ENCODE assay signal across 1 cellular context in genomic region chr16:11851301-11852091, GRCh38.
TF ChIP-seq lines count a peak whose summit lies in the region.

Gene RSL1D1, minus strand, starts transcription at chr16:11851542. Its CDS starts 30 bp downstream, at chr16:11851512.

TF ChIP-seq in K562, 482 proteins besides CTCF, POLR2A, EP300 and RAD21 (continued from another document and continues in another):
- TF ChIP-seq, protein P1, sequence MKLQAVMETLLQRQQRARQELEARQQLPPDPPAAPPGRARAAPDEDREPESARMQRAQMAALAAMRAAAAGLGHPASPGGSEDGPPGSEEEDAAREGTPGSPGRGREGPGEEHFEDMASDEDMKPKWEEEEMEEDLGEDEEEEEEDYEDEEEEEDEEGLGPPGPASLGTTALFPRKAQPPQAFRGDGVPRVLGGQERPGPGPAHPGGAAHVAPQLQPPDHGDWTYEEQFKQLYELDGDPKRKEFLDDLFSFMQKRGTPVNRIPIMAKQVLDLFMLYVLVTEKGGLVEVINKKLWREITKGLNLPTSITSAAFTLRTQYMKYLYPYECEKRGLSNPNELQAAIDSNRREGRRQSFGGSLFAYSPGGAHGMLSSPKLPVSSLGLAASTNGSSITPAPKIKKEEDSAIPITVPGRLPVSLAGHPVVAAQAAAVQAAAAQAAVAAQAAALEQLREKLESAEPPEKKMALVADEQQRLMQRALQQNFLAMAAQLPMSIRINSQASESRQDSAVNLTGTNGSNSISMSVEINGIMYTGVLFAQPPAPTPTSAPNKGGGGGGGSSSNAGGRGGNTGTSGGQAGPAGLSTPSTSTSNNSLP (IDR thresholded peaks at IDR 0.05; ENCODE audit: borderline replicate concordance, low read depth, low read length): no peak
- TF ChIP-seq RBM15 (IDR thresholded peaks at IDR 0.05; ENCODE audit: insufficient read depth, low read length) (no peak), ARID1B (IDR thresholded peaks at IDR 0.05) (no peak), KAT2B (IDR thresholded peaks at IDR 0.05; ENCODE audit: low read depth, low read length) (no peak), NEUROD1 (IDR thresholded peaks at IDR 0.05; ENCODE audit: borderline replicate concordance, low read depth, low read length, partially characterized antibody) (peak; percentile 84), ZNF3 (CRISPR knock-in tag; IDR thresholded peaks at IDR 0.05) (no peak), ZBTB8A (IDR thresholded peaks at IDR 0.05; ENCODE audit: partially characterized antibody) (no peak), ZNF395 (CRISPR knock-in tag; IDR thresholded peaks at IDR 0.05) (no peak; the same call in 1 of the 2 replicates), MXD1 (CRISPR knock-in tag; IDR thresholded peaks at IDR 0.05; ENCODE audit: borderline replicate concordance, poor library complexity, severe bottlenecking) (peak; percentile 69), LARP7 (IDR thresholded peaks at IDR 0.05) (no peak), KLF10 (CRISPR knock-in tag; IDR thresholded peaks at IDR 0.05) (no peak), TFAP4 (CRISPR knock-in tag; IDR thresholded peaks at IDR 0.05; ENCODE audit: borderline replicate concordance) (peak; percentile 90), ZNF584 (CRISPR knock-in tag; IDR thresholded peaks at IDR 0.05; ENCODE audit: low read depth) (no peak), HSF4 (CRISPR knock-in tag; IDR thresholded peaks at IDR 0.05; ENCODE audit: borderline replicate concordance) (no peak), POLR2H (tag; IDR thresholded peaks at IDR 0.05; ENCODE audit: low read depth) (peak; percentile 72; the same call in 1 of the 2 replicates), ZNF274 (IDR thresholded peaks at IDR 0.05; ENCODE audit: borderline replicate concordance, low read depth, low read length) (no peak), NR2C1 (IDR thresholded peaks at IDR 0.05) (no peak), NR2C1 (tag; IDR thresholded peaks at IDR 0.05) (no peak), GATAD2A (IDR thresholded peaks at IDR 0.05) (no peak), THRAP3 (IDR thresholded peaks at IDR 0.05; ENCODE audit: borderline replicate concordance) (no peak), ZKSCAN1 (IDR thresholded peaks at IDR 0.05; ENCODE audit: low read depth, low read length) (no peak), MTA3 (IDR thresholded peaks at IDR 0.05; ENCODE audit: borderline replicate concordance) (no peak; the same call in 1 of the 2 replicates), ZNF589 (CRISPR knock-in tag; IDR thresholded peaks at IDR 0.05; ENCODE audit: low read depth) (no peak), MTA2 (IDR thresholded peaks at IDR 0.05; ENCODE audit: low read depth) (no peak), CBX8 (IDR thresholded peaks at IDR 0.05; ENCODE audit: borderline replicate concordance, extremely low read depth, low read depth, low read length, poor library complexity, severe bottlenecking) (no peak), ZFX (CRISPR knock-in tag; IDR thresholded peaks at IDR 0.05) (peak; percentile 86), USF2 (CRISPR knock-in tag; IDR thresholded peaks at IDR 0.05) (no peak), HNRNPH1 (optimal IDR thresholded peaks at IDR 0.05; ENCODE audit: low read depth, low read length) (no peak), KAT7 (CRISPR knock-in tag; IDR thresholded peaks at IDR 0.05; ENCODE audit: borderline replicate concordance) (no peak; the same call in 1 of the 2 replicates), RCOR1 (IDR thresholded peaks at IDR 0.05; ENCODE audit: borderline replicate concordance in 1 of 2, low read depth in 2 of 2, low read length in 2 of 2) (0 out of 4 replicates have a peak, but pooled peaks have one; percentile 12 to 24), CBX3 (IDR thresholded peaks at IDR 0.05; ENCODE audit: borderline replicate concordance in 1 of 2, low read length in 2 of 2) (no peak)
- TF ChIP-seq, protein P2, sequence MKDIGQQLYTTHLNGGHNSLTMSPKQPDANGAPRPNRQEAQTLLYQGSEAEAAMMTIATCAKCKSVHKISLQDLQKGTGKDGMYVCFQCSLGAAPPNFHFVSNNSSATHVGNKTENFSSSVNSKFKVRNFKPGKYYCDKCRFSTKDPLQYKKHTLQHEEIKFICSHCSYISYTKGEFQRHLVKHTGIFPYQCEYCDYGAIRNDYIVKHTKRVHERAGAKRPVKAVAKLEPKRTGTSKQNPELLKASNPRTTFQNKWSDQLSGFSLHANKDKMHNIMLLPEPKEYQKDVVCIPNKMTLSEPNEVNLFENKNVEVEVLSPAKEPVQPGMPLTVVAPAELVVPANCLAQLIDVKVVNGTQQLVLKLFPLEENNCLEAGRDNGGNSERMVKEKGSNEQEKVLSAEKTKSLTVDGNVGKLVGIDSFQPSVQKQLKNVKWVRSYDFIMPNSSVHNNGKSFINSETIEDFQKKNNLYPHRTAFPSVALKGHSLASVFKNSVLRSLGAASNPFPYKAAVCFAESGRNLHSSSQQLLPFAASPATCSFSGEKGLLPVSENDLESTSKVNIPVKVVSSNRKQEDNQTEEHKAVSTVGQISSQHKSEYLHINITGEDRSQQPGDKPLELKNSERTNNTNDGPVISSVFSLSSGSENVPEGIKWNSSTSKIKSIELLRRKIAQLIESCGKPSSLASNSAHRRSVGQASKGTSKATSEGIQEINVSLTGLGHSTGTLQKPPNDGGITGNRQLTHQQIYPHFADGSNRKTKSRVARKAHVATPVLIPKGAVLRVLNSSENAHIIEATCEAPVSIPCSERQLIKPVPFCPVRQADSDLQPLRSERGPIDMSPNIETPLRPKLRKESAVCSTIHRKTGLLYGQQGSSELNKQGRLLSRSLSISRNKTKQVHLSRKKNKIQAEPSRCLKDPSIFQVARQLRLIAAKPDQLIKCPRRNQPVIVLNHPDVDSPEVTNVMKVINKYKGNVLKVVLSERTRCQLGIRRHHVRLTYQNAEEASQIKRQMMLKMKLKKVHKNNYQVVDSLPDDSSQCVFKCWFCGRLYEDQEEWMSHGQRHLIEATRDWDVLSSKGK (CRISPR knock-in tag; IDR thresholded peaks at IDR 0.05): no peak
- TF ChIP-seq, protein P3, sequence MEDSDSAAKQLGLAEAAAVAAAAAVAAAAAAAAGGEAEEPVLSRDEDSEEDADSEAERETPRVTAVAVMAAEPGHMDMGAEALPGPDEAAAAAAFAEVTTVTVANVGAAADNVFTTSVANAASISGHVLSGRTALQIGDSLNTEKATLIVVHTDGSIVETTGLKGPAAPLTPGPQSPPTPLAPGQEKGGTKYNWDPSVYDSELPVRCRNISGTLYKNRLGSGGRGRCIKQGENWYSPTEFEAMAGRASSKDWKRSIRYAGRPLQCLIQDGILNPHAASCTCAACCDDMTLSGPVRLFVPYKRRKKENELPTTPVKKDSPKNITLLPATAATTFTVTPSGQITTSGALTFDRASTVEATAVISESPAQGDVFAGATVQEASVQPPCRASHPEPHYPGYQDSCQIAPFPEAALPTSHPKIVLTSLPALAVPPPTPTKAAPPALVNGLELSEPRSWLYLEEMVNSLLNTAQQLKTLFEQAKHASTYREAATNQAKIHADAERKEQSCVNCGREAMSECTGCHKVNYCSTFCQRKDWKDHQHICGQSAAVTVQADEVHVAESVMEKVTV (CRISPR knock-in tag; IDR thresholded peaks at IDR 0.05): no peak
- TF ChIP-seq, protein P4, sequence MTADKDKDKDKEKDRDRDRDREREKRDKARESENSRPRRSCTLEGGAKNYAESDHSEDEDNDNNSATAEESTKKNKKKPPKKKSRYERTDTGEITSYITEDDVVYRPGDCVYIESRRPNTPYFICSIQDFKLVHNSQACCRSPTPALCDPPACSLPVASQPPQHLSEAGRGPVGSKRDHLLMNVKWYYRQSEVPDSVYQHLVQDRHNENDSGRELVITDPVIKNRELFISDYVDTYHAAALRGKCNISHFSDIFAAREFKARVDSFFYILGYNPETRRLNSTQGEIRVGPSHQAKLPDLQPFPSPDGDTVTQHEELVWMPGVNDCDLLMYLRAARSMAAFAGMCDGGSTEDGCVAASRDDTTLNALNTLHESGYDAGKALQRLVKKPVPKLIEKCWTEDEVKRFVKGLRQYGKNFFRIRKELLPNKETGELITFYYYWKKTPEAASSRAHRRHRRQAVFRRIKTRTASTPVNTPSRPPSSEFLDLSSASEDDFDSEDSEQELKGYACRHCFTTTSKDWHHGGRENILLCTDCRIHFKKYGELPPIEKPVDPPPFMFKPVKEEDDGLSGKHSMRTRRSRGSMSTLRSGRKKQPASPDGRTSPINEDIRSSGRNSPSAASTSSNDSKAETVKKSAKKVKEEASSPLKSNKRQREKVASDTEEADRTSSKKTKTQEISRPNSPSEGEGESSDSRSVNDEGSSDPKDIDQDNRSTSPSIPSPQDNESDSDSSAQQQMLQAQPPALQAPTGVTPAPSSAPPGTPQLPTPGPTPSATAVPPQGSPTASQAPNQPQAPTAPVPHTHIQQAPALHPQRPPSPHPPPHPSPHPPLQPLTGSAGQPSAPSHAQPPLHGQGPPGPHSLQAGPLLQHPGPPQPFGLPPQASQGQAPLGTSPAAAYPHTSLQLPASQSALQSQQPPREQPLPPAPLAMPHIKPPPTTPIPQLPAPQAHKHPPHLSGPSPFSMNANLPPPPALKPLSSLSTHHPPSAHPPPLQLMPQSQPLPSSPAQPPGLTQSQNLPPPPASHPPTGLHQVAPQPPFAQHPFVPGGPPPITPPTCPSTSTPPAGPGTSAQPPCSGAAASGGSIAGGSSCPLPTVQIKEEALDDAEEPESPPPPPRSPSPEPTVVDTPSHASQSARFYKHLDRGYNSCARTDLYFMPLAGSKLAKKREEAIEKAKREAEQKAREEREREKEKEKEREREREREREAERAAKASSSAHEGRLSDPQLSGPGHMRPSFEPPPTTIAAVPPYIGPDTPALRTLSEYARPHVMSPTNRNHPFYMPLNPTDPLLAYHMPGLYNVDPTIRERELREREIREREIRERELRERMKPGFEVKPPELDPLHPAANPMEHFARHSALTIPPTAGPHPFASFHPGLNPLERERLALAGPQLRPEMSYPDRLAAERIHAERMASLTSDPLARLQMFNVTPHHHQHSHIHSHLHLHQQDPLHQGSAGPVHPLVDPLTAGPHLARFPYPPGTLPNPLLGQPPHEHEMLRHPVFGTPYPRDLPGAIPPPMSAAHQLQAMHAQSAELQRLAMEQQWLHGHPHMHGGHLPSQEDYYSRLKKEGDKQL (CRISPR knock-in tag; IDR thresholded peaks at IDR 0.05; ENCODE audit: borderline replicate concordance): no peak; the same call in 1 of the 2 replicates
- TF ChIP-seq, protein P5, sequence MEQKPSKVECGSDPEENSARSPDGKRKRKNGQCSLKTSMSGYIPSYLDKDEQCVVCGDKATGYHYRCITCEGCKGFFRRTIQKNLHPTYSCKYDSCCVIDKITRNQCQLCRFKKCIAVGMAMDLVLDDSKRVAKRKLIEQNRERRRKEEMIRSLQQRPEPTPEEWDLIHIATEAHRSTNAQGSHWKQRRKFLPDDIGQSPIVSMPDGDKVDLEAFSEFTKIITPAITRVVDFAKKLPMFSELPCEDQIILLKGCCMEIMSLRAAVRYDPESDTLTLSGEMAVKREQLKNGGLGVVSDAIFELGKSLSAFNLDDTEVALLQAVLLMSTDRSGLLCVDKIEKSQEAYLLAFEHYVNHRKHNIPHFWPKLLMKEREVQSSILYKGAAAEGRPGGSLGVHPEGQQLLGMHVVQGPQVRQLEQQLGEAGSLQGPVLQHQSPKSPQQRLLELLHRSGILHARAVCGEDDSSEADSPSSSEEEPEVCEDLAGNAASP (IDR thresholded peaks at IDR 0.05): no peak
- TF ChIP-seq, protein P6, sequence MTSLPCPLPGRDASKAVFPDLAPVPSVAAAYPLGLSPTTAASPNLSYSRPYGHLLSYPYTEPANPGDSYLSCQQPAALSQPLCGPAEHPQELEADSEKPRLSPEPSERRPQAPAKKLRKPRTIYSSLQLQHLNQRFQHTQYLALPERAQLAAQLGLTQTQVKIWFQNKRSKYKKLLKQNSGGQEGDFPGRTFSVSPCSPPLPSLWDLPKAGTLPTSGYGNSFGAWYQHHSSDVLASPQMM (CRISPR knock-in tag; IDR thresholded peaks at IDR 0.05): no peak
- TF ChIP-seq, protein P7, sequence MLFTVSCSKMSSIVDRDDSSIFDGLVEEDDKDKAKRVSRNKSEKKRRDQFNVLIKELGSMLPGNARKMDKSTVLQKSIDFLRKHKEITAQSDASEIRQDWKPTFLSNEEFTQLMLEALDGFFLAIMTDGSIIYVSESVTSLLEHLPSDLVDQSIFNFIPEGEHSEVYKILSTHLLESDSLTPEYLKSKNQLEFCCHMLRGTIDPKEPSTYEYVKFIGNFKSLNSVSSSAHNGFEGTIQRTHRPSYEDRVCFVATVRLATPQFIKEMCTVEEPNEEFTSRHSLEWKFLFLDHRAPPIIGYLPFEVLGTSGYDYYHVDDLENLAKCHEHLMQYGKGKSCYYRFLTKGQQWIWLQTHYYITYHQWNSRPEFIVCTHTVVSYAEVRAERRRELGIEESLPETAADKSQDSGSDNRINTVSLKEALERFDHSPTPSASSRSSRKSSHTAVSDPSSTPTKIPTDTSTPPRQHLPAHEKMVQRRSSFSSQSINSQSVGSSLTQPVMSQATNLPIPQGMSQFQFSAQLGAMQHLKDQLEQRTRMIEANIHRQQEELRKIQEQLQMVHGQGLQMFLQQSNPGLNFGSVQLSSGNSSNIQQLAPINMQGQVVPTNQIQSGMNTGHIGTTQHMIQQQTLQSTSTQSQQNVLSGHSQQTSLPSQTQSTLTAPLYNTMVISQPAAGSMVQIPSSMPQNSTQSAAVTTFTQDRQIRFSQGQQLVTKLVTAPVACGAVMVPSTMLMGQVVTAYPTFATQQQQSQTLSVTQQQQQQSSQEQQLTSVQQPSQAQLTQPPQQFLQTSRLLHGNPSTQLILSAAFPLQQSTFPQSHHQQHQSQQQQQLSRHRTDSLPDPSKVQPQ (CRISPR knock-in tag; IDR thresholded peaks at IDR 0.05; ENCODE audit: borderline replicate concordance): no peak
